ENCODE assay signal across 29 cellular contexts in genomic region chr4:97159625-97160024, GRCh38.
"Had no signal": no experiment of that assay in that cellular context is flagged by ENCODE, and none has a peak within 500 bp of the region (broad histone marks: within the 10 kb centered on the region; RNA-seq: fewer than 3 reads in every experiment).

No MANE protein-coding gene starts in this region.

- H3K4me3 ChIP-seq: ascending aorta, cardiac muscle cell, K562, MG63, Peyer's patch, SJSA1 had no signal

- FAIRE-seq: K562 had no signal

- H3K9me3 ChIP-seq: MG63, Peyer's patch, SJSA1 had no signal

- DNase-seq: activated CD4-positive, alpha-beta T cell treated with anti-CD3 and anti-CD28 coated beads, Interleukin-2, amount 10 ng/mL, durations not matched to agents 24 days and 14 days; activated CD4-positive, alpha-beta T cell treated with anti-CD3 and anti-CD28 coated beads, Interleukin-2, amount 50 U/mL, for 4 hours; activated CD8-positive, alpha-beta T cell treated with anti-CD3 and anti-CD28 coated beads for 36 hours; activated gamma-delta T cell; activated naive CD4-positive, alpha-beta T cell treated with Interleukin-2 at 50 U/mL for 16 hours; activated naive CD8-positive, alpha-beta T cell treated with anti-CD3 and anti-CD28 coated beads, Interleukin-2, amount 10 ng/mL, durations not matched to agents 7 days and 5 days; activated T-cell treated with anti-CD3 and anti-CD28 coated beads, Interleukin-2, amount 50 U/mL, for 1 hour; activated T-cell treated with anti-CD3 and anti-CD28 coated beads, Interleukin-2, amount 50 U/mL, for 72 hours; amygdala; MG63; NCI-H1048; NCI-H1105 treated with DMSO at 0.1 percent for 48 hours; NCI-H1436; NCI-H1694; NCI-H1930; NCI-H2081 treated with DMSO at 0.1 percent for 48 hours; NCI-H345; NCI-H524 treated with DMSO at 0.1 percent for 48 hours; NK-92 treated with Interleukin-12 subunit alpha and Interleukin-12 subunit beta, amount 100 ng/mL, for 24 hours; PC-3; Peyer's patch; RPMI8226; SHP77 treated with DMSO at 0.1 percent for 48 hours; T1000 had no signal

- ATAC-seq: activated CD8-positive, alpha-beta T cell treated with anti-CD3 and anti-CD28 coated beads for 36 hours; activated T-cell treated with anti-CD3 and anti-CD28 coated beads, Interleukin-2, amount 50 U/mL, for 72 hours; activated T-helper 17 cell treated with anti-CD3 and anti-CD28 coated beads, Interleukin-2, amount 50 U/mL, for 72 hours; K562; PC-3 had no signal

- H3K36me3 ChIP-seq: ascending aorta, cardiac muscle cell, MG63, Peyer's patch, SJSA1 had no signal

- H3K27ac ChIP-seq: ascending aorta, cardiac muscle cell, Peyer's patch, SJSA1 had no signal

- H3K27me3 ChIP-seq: ascending aorta, cardiac muscle cell, MG63, Peyer's patch, SJSA1 had no signal

- H3K4me1 ChIP-seq: ascending aorta, Peyer's patch, SJSA1 had no signal
